In genomic region chr12:120818416-120818815, GRCh38 we compare ENCODE assay signal across 28 cellular contexts.
DNase-seq lines count a peak whose midpoint lies in the region; ATAC-seq, FAIRE-seq and TF ChIP-seq lines count a peak whose summit lies in the region.
"Had no signal": no experiment of that assay in that cellular context is flagged by ENCODE, and none has a peak within 500 bp of the region (broad histone marks: within the 10 kb centered on the region; RNA-seq: fewer than 3 reads in every experiment).

No MANE protein-coding gene starts in this region.

- H3K79me2 ChIP-seq in hepatocyte: peaks cover 99% of the 10 kb centered on the region
- peaks cover 5% of the 10 kb centered on the region for H3K79me2 ChIP-seq in trophoblast cell (ENCODE audit: control insufficient read depth, insufficient read depth, low read length, poor library complexity)

- no peak overlapping the region for H2BK12ac ChIP-seq in trophoblast cell (ENCODE audit: low read length)

- H3K27ac ChIP-seq in caudate nucleus (ENCODE audit: low read depth, low read length) (peak overlapping the region; percentile 92), hepatocyte (peak overlapping the region; percentile 48), trophoblast cell (ENCODE audit: low read depth, low read length) (peak overlapping the region; percentile 81), psoas muscle (no peak overlapping the region)
- H3K27ac ChIP-seq: neutrophil, SK-N-MC, transverse colon had no signal

- H4K20me1 ChIP-seq in hepatocyte (ENCODE audit: insufficient read depth, poor library complexity, severe bottlenecking): peaks cover 67% of the 10 kb centered on the region

- no peak overlapping the region for H3K9ac ChIP-seq in trophoblast cell (ENCODE audit: low read length)

- H3K23ac ChIP-seq in trophoblast cell (ENCODE audit: low read length): no peak overlapping the region

- H3K4me3 ChIP-seq in hepatocyte (no peak overlapping the region), trophoblast cell (ENCODE audit: low read depth, low read length) (no peak overlapping the region), psoas muscle (no peak overlapping the region)
- H3K4me3 ChIP-seq: SK-N-MC, skin epidermis, transverse colon had no signal

- H3K27me3 ChIP-seq in hepatocyte: no peaks in the 10 kb centered on the region
- H3K27me3 ChIP-seq in trophoblast cell (ENCODE audit: insufficient read depth, low read length): no peaks in the 10 kb centered on the region
- H3K27me3 ChIP-seq in psoas muscle (ENCODE audit: insufficient read depth in 3 of 3, low read length in 2 of 3): no peaks in the 10 kb centered on the region
- H3K27me3 ChIP-seq: neutrophil, transverse colon had no signal

- intact Hi-C loops in psoas muscle (cut with DNase I): no loop called here

- H2AK5ac ChIP-seq in trophoblast cell (ENCODE audit: low read length): no peak overlapping the region

- H3K9me3 ChIP-seq in hepatocyte (ENCODE audit: low read depth): no peaks in the 10 kb centered on the region
- H3K9me3 ChIP-seq in trophoblast cell (ENCODE audit: insufficient read depth, low read depth, low read length): no peaks in the 10 kb centered on the region
- no peaks in the 10 kb centered on the region for H3K9me3 ChIP-seq in psoas muscle
- H3K9me3 ChIP-seq: neutrophil, transverse colon had no signal

- DNase-seq in HT1080 (ENCODE audit: low read depth): peak; percentile 26
- DNase-seq in caudate nucleus (lab: John Stamatoyannopoulos, UW): peak in 5 of 61 donors; percentile 21 to 71 (median 24)
- no peak for DNase-seq in hepatocyte (ENCODE audit: low spot score)
- DNase-seq in trophoblast cell: no peak
- no peak for DNase-seq in psoas muscle
- no peak for DNase-seq in GM19239 (ENCODE audit: insufficient read length, low spot score)
- DNase-seq in NCI-H748 treated with DMSO at 0.1 percent for 48 hours (lab: John Stamatoyannopoulos, UW): no peak
- DNase-seq: activated CD4-positive, alpha-beta memory T cell treated with anti-CD3 and anti-CD28 coated beads, Interleukin-2, amount 10 ng/mL, durations not matched to agents 7 days and 5 days; activated CD4-positive, CD25-positive, alpha-beta regulatory T cell treated with anti-CD3 and anti-CD28 coated beads, Interleukin-2, amount 50 U/mL, for 72 hours; activated CD8-positive, alpha-beta memory T cell treated with anti-CD3 and anti-CD28 coated beads, Interleukin-2, amount 50 U/mL, for 48 hours; COR-L47; dermis blood vessel endothelial cell; DMS53; H7; KG1; MM.1S; NCI-H1417 treated with DMSO at 0.1 percent for 48 hours; NCI-H2107; NCI-H446; stimulated activated CD4-positive, alpha-beta T cell treated with anti-CD3 and anti-CD28 coated beads, Interleukin-1b, Interleukin-23, amount 100 ng/mL, for 48 hours; stimulated activated CD8-positive, alpha-beta memory T cell treated with anti-CD3 and anti-CD28 coated beads, Interleukin-4, amount 100 ng/mL, for 48 hours; stimulated activated naive CD8-positive, alpha-beta T cell treated with anti-CD3 and anti-CD28 coated beads, Interleukin-15, amount 100 ng/mL, for 72 hours; transverse colon had no signal

- no peak overlapping the region for H2BK120ac ChIP-seq in trophoblast cell (ENCODE audit: insufficient read depth, low read length, poor library complexity)

- H3K79me1 ChIP-seq in trophoblast cell (ENCODE audit: low read length): peaks cover 5% of the 10 kb centered on the region

- 45% methylated on average over 2 of the region's 2 CpGs for WGBS in hepatocyte (ENCODE audit: low lambda C conversion rate, missing lambda C conversion rate)
- no CpG with 5 or more reads among the region's 2 CpGs for WGBS in trophoblast cell (ENCODE audit: extremely low coverage, insufficient coverage, insufficient read length)
- 66 to 80% (median 71%) methylated on average over 2 of the region's 2 CpGs for WGBS in psoas muscle, 3 donors

- H2BK5ac ChIP-seq in trophoblast cell (ENCODE audit: low read depth, low read length, poor library complexity): no peak overlapping the region

- H2AFZ ChIP-seq in hepatocyte: no peak overlapping the region
- no peak overlapping the region for H2AFZ ChIP-seq in trophoblast cell (ENCODE audit: insufficient read depth, low read length, poor library complexity)

- no peaks in the 10 kb centered on the region for H3K9me2 ChIP-seq in hepatocyte (replicated peaks; ENCODE audit: insufficient read depth)

- H3K14ac ChIP-seq in trophoblast cell (ENCODE audit: low read length): no peak overlapping the region

- H4K12ac ChIP-seq in trophoblast cell (ENCODE audit: low read depth, low read length): no peak overlapping the region

- H3K4me2 ChIP-seq in hepatocyte (peak overlapping the region; percentile 49), trophoblast cell (ENCODE audit: low read length) (no peak overlapping the region)

- no peak overlapping the region for H4K8ac ChIP-seq in trophoblast cell (ENCODE audit: low read depth, low read length)

- H3K18ac ChIP-seq in trophoblast cell (ENCODE audit: low read length): no peak overlapping the region

- FAIRE-seq in GM19239 (lab: Jason Lieb, UNC): no peak
- FAIRE-seq: endothelial cell of umbilical vein had no signal

- H3K4me1 ChIP-seq in hepatocyte (ENCODE audit: insufficient read depth) (peaks cover 18% of the 10 kb centered on the region), trophoblast cell (ENCODE audit: control insufficient read depth in 1 of 2, insufficient read depth in 2 of 2, low read length in 2 of 2) (peaks cover 8 to 12% of the 10 kb centered on the region in 2 experiments), psoas muscle (peaks cover 31% of the 10 kb centered on the region)

- ATAC-seq in psoas muscle (no peak), HG03378 (IDR thresholded peaks at IDR 0.05; ENCODE audit: unreplicated experiment) (no peak)
- ATAC-seq: stimulated activated naive CD8-positive, alpha-beta T cell treated with anti-CD3 and anti-CD28 coated beads, Interleukin-15, amount 100 ng/mL, for 72 hours had no signal

- no peak for TF ChIP-seq CTCF in hepatocyte (IDR thresholded peaks at IDR 0.05; ENCODE audit: poor library complexity)
- no peak for TF ChIP-seq CTCF in psoas muscle (IDR thresholded peaks at IDR 0.05)

- H3K4ac ChIP-seq in trophoblast cell (ENCODE audit: low read depth, low read length): no peak overlapping the region

- no peaks in the 10 kb centered on the region for H3K36me3 ChIP-seq in hepatocyte (replicated peaks; ENCODE audit: insufficient read depth, low read depth)
- H3K36me3 ChIP-seq in trophoblast cell (ENCODE audit: control insufficient read depth in 1 of 2, insufficient read depth in 2 of 2, low read length in 2 of 2): no peaks in the 10 kb centered on the region
- H3K36me3 ChIP-seq in psoas muscle (ENCODE audit: insufficient read depth in 1 of 2, low read depth in 1 of 2): no peaks in the 10 kb centered on the region
- H3K36me3 ChIP-seq: neutrophil, transverse colon had no signal

- H4K91ac ChIP-seq in trophoblast cell (ENCODE audit: low read depth, low read length): no peak overlapping the region
